ENCODE assay signal across 9 cellular contexts in genomic region chr5:1282993-1283728, GRCh38. TPM values are rescaled to one million over a fixed set of nuclear protein-coding genes. Genes with fewer than 3 reads are reported as not detected.
"Had no signal": no experiment of that assay in that cellular context is flagged by ENCODE, and none has a peak within 500 bp of the region (broad histone marks: within the 10 kb centered on the region; RNA-seq: fewer than 3 reads in every experiment).

No MANE protein-coding gene starts in this region.

RNA-seq across cellular contexts. Expression of gene TERT, which starts 11.7 kb away (rescaled TPM):
- total RNA-seq: IMR-90 had no signal
- polyA plus RNA-seq: IMR-90 had no signal

RNA-seq across cellular contexts. Expression of gene SLC6A18, which starts 58.0 kb away (rescaled TPM):
- total RNA-seq: activated CD4-positive, alpha-beta T cell treated with anti-CD3 and anti-CD28 coated beads, Interleukin-2, amount 10 ng/mL, durations not matched to agents 24 days and 14 days; activated naive CD4-positive, alpha-beta T cell treated with anti-CD3 and anti-CD28 coated beads, Interleukin-2, amount 50 U/mL, for 72 hours; activated T-cell treated with anti-CD3 and anti-CD28 coated beads, Interleukin-2, amount 50 U/mL, for 72 hours; activated T-helper 2 cell treated with anti-CD3 and anti-CD28 coated beads, Interferon-gamma antibody, Interleukin-2, Interleukin-4, amounts not matched to agents 10 μg/mL and 5 μg/mL and 100 μg/mL, durations not matched to agents 14 hours and 24 hours and 36 hours; IMR-90; LHCN-M2; M059J; SJSA1; T-helper 1 cell treated with Interleukin-12 subunit alpha and Interleukin-12 subunit beta and Interleukin-4 antibody, amounts not matched to agents 30 ng/mL and 1 ng/mL, for 36 hours had no signal
- polyA plus RNA-seq: IMR-90 had no signal
